Comparison of ENCODE assay signal across 1 cellular context in genomic region chr5:39017504-39017903, GRCh38.
TF ChIP-seq lines count a peak whose summit lies in the region.

No MANE protein-coding gene starts in this region.

TF ChIP-seq in K562, 482 proteins besides CTCF, POLR2A, EP300 and RAD21 (continued from another document):
- TF ChIP-seq, protein P1, sequence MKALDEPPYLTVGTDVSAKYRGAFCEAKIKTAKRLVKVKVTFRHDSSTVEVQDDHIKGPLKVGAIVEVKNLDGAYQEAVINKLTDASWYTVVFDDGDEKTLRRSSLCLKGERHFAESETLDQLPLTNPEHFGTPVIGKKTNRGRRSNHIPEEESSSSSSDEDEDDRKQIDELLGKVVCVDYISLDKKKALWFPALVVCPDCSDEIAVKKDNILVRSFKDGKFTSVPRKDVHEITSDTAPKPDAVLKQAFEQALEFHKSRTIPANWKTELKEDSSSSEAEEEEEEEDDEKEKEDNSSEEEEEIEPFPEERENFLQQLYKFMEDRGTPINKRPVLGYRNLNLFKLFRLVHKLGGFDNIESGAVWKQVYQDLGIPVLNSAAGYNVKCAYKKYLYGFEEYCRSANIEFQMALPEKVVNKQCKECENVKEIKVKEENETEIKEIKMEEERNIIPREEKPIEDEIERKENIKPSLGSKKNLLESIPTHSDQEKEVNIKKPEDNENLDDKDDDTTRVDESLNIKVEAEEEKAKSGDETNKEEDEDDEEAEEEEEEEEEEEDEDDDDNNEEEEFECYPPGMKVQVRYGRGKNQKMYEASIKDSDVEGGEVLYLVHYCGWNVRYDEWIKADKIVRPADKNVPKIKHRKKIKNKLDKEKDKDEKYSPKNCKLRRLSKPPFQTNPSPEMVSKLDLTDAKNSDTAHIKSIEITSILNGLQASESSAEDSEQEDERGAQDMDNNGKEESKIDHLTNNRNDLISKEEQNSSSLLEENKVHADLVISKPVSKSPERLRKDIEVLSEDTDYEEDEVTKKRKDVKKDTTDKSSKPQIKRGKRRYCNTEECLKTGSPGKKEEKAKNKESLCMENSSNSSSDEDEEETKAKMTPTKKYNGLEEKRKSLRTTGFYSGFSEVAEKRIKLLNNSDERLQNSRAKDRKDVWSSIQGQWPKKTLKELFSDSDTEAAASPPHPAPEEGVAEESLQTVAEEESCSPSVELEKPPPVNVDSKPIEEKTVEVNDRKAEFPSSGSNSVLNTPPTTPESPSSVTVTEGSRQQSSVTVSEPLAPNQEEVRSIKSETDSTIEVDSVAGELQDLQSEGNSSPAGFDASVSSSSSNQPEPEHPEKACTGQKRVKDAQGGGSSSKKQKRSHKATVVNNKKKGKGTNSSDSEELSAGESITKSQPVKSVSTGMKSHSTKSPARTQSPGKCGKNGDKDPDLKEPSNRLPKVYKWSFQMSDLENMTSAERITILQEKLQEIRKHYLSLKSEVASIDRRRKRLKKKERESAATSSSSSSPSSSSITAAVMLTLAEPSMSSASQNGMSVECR (CRISPR knock-in tag; IDR thresholded peaks at IDR 0.05) = no peak
- TF ChIP-seq FOXO4 (CRISPR knock-in tag; IDR thresholded peaks at IDR 0.05) (no peak), POLR3G (IDR thresholded peaks at IDR 0.05; ENCODE audit: extremely low read depth, insufficient read length, insufficient replicate concordance) (no peak), CEBPG (CRISPR knock-in tag; IDR thresholded peaks at IDR 0.05) (no peak), CEBPG (tag; conservative IDR thresholded peaks at IDR 0.05 in 1 of 2, IDR thresholded peaks at IDR 0.05 in 1 of 2) (peak in 1 of 2 experiments; percentile 80; a peak in 2 of 4 replicates), ARID2 (IDR thresholded peaks at IDR 0.05) (no peak), SMARCA4 (IDR thresholded peaks at IDR 0.05) (no peak), DACH1 (IDR thresholded peaks at IDR 0.05; ENCODE audit: partially characterized antibody) (no peak), NFE2 (IDR thresholded peaks at IDR 0.05; ENCODE audit: low read depth) (no peak), FOXJ2 (tag; IDR thresholded peaks at IDR 0.05) (no peak), ZNF212 (CRISPR knock-in tag; IDR thresholded peaks at IDR 0.05) (no peak), NCOA1 (IDR thresholded peaks at IDR 0.05; ENCODE audit: low read depth) (no peak), MTF1 (CRISPR knock-in tag; IDR thresholded peaks at IDR 0.05; ENCODE audit: borderline replicate concordance) (no peak), CEBPB (tag; IDR thresholded peaks at IDR 0.05) (peak; percentile 33; the same call in 1 of the 2 replicates)
- TF ChIP-seq, protein P2, sequence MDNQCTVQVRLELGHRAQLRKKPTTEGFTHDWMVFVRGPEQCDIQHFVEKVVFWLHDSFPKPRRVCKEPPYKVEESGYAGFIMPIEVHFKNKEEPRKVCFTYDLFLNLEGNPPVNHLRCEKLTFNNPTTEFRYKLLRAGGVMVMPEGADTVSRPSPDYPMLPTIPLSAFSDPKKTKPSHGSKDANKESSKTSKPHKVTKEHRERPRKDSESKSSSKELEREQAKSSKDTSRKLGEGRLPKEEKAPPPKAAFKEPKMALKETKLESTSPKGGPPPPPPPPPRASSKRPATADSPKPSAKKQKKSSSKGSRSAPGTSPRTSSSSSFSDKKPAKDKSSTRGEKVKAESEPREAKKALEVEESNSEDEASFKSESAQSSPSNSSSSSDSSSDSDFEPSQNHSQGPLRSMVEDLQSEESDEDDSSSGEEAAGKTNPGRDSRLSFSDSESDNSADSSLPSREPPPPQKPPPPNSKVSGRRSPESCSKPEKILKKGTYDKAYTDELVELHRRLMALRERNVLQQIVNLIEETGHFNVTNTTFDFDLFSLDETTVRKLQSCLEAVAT (IDR thresholded peaks at IDR 0.05) = no peak
- TF ChIP-seq, protein P3, sequence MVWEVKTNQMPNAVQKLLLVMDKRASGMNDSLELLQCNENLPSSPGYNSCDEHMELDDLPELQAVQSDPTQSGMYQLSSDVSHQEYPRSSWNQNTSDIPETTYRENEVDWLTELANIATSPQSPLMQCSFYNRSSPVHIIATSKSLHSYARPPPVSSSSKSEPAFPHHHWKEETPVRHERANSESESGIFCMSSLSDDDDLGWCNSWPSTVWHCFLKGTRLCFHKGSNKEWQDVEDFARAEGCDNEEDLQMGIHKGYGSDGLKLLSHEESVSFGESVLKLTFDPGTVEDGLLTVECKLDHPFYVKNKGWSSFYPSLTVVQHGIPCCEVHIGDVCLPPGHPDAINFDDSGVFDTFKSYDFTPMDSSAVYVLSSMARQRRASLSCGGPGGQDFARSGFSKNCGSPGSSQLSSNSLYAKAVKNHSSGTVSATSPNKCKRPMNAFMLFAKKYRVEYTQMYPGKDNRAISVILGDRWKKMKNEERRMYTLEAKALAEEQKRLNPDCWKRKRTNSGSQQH (CRISPR knock-in tag; IDR thresholded peaks at IDR 0.05) = no peak
TF ChIP-seq in K562: peak in this region for 2.
